39 cellular contexts compared by ENCODE assay signal in the genomic region with DNA sequence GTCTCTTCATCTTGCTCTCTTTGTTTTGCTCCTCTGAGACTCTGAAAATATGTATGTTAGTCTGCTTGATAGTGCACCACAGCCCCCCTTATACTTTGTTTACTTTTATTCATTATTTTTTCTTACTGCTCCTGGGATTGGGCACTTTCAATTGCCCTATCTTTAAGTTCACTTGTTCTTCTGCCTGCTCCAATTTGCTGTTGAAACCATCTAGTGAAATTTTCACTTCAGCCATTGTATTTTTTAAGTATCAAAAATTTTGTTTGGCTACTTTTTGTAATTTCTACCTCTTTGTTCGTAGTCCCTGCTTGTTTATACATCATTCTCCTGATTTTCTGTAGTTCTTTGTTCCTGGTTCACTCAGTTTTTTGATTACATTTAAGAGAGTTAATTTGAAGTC.
"Had no signal": no experiment of that assay in that cellular context is flagged by ENCODE, and none has a peak within 500 bp of the region (broad histone marks: within the 10 kb centered on the region; RNA-seq: fewer than 3 reads in every experiment).

No MANE protein-coding gene starts in this region.

- FAIRE-seq: astrocyte, bronchial epithelial cell had no signal

- H3K27me3 ChIP-seq: adrenal gland, ascending aorta, body of pancreas, brain microvascular endothelial cell, breast epithelium, cardiac muscle cell had no signal

- H3K4me1 Mint-ChIP-seq: activated naive CD8-positive, alpha-beta T cell treated with anti-CD3 and anti-CD28 coated beads for 36 hours; activated naive CD8-positive, alpha-beta T cell treated with anti-CD3 and anti-CD28 coated beads, Interleukin-2, amount 50 U/mL, for 24 hours; brain had no signal

- H3K27ac Mint-ChIP-seq: activated naive CD4-positive, alpha-beta T cell treated with anti-CD3 and anti-CD28 coated beads for 36 hours; activated naive CD4-positive, alpha-beta T cell treated with anti-CD3 and anti-CD28 coated beads, Interleukin-2, amount 10 ng/mL, durations not matched to agents 7 days and 5 days; activated naive CD4-positive, alpha-beta T cell treated with anti-CD3 and anti-CD28 coated beads, Interleukin-2, amount 50 U/mL, for 24 hours; activated naive CD4-positive, alpha-beta T cell treated with anti-CD3 and anti-CD28 coated beads, Interleukin-2, amount 50 U/mL, for 72 hours; activated naive CD8-positive, alpha-beta T cell; activated naive CD8-positive, alpha-beta T cell treated with anti-CD3 and anti-CD28 coated beads for 36 hours; activated naive CD8-positive, alpha-beta T cell treated with anti-CD3 and anti-CD28 coated beads, Interleukin-2, amount 10 ng/mL, durations not matched to agents 7 days and 5 days; activated naive CD8-positive, alpha-beta T cell treated with anti-CD3 and anti-CD28 coated beads, Interleukin-2, amount 50 U/mL, for 24 hours; activated T-cell treated with anti-CD3 and anti-CD28 coated beads, Interleukin-2, amount 50 U/mL, for 24 hours; activated T-cell treated with anti-CD3 and anti-CD28 coated beads, Interleukin-2, amount 50 U/mL, for 72 hours; activated T-helper 17 cell treated with anti-CD3 and anti-CD28 coated beads, Interleukin-2, amount 50 U/mL, for 72 hours; activated T-helper 2 cell treated with anti-CD3 and anti-CD28 coated beads, Interferon-gamma antibody, Interleukin-2, Interleukin-4, amounts not matched to agents 10 μg/mL and 5 μg/mL and 100 μg/mL, durations not matched to agents 14 hours and 24 hours and 36 hours; brain had no signal

- H3K4me1 ChIP-seq: adrenal gland, body of pancreas, breast epithelium had no signal

- H3K27ac ChIP-seq: adrenal gland, ascending aorta, body of pancreas, brain microvascular endothelial cell, breast epithelium, cardiac muscle cell had no signal

- H3K36me3 ChIP-seq: adrenal gland, ascending aorta, brain microvascular endothelial cell, breast epithelium, cardiac muscle cell had no signal

- DNase-seq: activated effector memory CD4-positive, alpha-beta T cell treated with anti-CD3 and anti-CD28 coated beads, Interleukin-2, amount 50 U/mL, for 16 hours; activated effector memory CD4-positive, alpha-beta T cell treated with Interleukin-2 at 50 U/mL for 16 hours; activated gamma-delta T cell; activated gamma-delta T cell treated with Interleukin-2 at 50 U/mL for 16 hours; activated naive CD4-positive, alpha-beta T cell; activated naive CD4-positive, alpha-beta T cell treated with anti-CD3 and anti-CD28 coated beads for 36 hours; activated naive CD4-positive, alpha-beta T cell treated with anti-CD3 and anti-CD28 coated beads, Interleukin-2, amount 10 ng/mL, durations not matched to agents 7 days and 5 days; activated naive CD4-positive, alpha-beta T cell treated with anti-CD3 and anti-CD28 coated beads, Interleukin-2, amount 50 U/mL, for 16 hours; activated naive CD4-positive, alpha-beta T cell treated with Interleukin-2 at 50 U/mL for 16 hours; activated naive CD8-positive, alpha-beta T cell treated with anti-CD3 and anti-CD28 coated beads for 36 hours; activated naive CD8-positive, alpha-beta T cell treated with anti-CD3 and anti-CD28 coated beads, Interleukin-2, amount 10 ng/mL, durations not matched to agents 7 days and 5 days; activated naive CD8-positive, alpha-beta T cell treated with anti-CD3 and anti-CD28 coated beads, Interleukin-2, amount 50 U/mL, for 24 hours; activated T-cell treated with anti-CD3 and anti-CD28 coated beads, Interleukin-2, amount 50 U/mL, for 24 hours; activated T-cell treated with anti-CD3 and anti-CD28 coated beads, Interleukin-2, amount 50 U/mL, for 4 hours; activated T-cell treated with anti-CD3 and anti-CD28 coated beads, Interleukin-2, amount 50 U/mL, for 48 hours; activated T-cell treated with anti-CD3 and anti-CD28 coated beads, Interleukin-2, amount 50 U/mL, for 72 hours; adrenal gland; amniotic stem cell; amygdala; anterior cingulate cortex; aorta; body of pancreas; brain microvascular endothelial cell; caudate nucleus; central memory CD4-positive, alpha-beta T cell; cerebellar nuclear complex had no signal

- H3K27me3 Mint-ChIP-seq: activated naive CD4-positive, alpha-beta T cell treated with anti-CD3 and anti-CD28 coated beads, Interleukin-2, amount 50 U/mL, for 24 hours; activated naive CD8-positive, alpha-beta T cell; activated naive CD8-positive, alpha-beta T cell treated with anti-CD3 and anti-CD28 coated beads for 36 hours; activated naive CD8-positive, alpha-beta T cell treated with anti-CD3 and anti-CD28 coated beads, Interleukin-2, amount 10 ng/mL, durations not matched to agents 7 days and 5 days; activated naive CD8-positive, alpha-beta T cell treated with anti-CD3 and anti-CD28 coated beads, Interleukin-2, amount 50 U/mL, for 24 hours; activated T-cell treated with anti-CD3 and anti-CD28 coated beads, Interleukin-2, amount 50 U/mL, for 24 hours; activated T-helper 17 cell treated with anti-CD3 and anti-CD28 coated beads, Interleukin-2, amount 50 U/mL, for 72 hours; central memory CD8-positive, alpha-beta T cell had no signal

- H3K4me3 Mint-ChIP-seq: activated naive CD4-positive, alpha-beta T cell treated with anti-CD3 and anti-CD28 coated beads for 36 hours; activated naive CD4-positive, alpha-beta T cell treated with anti-CD3 and anti-CD28 coated beads, Interleukin-2, amount 10 ng/mL, durations not matched to agents 7 days and 5 days; activated naive CD4-positive, alpha-beta T cell treated with anti-CD3 and anti-CD28 coated beads, Interleukin-2, amount 50 U/mL, for 24 hours; activated naive CD8-positive, alpha-beta T cell; activated naive CD8-positive, alpha-beta T cell treated with anti-CD3 and anti-CD28 coated beads for 36 hours; activated naive CD8-positive, alpha-beta T cell treated with anti-CD3 and anti-CD28 coated beads, Interleukin-2, amount 10 ng/mL, durations not matched to agents 7 days and 5 days; activated naive CD8-positive, alpha-beta T cell treated with anti-CD3 and anti-CD28 coated beads, Interleukin-2, amount 50 U/mL, for 24 hours; activated T-cell treated with anti-CD3 and anti-CD28 coated beads, Interleukin-2, amount 50 U/mL, for 24 hours; activated T-cell treated with anti-CD3 and anti-CD28 coated beads, Interleukin-2, amount 50 U/mL, for 4 hours; activated T-cell treated with anti-CD3 and anti-CD28 coated beads, Interleukin-2, amount 50 U/mL, for 72 hours; activated T-helper 1 cell treated with anti-CD3 and anti-CD28 coated beads, Interleukin-12 subunit alpha, Interleukin-12 subunit beta, Interleukin-2, Interleukin-4 antibody, amounts not matched to agents 30 ng/mL and 10 ng/mL and 1 ng/mL, durations not matched to agents 14 hours and 24 hours and 36 hours; activated T-helper 17 cell treated with anti-CD3 and anti-CD28 coated beads, Interleukin-2, amount 50 U/mL, for 72 hours; brain; central memory CD8-positive, alpha-beta T cell had no signal

- H3K4me3 ChIP-seq: adrenal gland, ascending aorta, body of pancreas, breast epithelium, cardiac muscle cell had no signal

- H3K9me3 ChIP-seq: adrenal gland, body of pancreas, breast epithelium had no signal

- H3K36me3 Mint-ChIP-seq: brain had no signal

- ATAC-seq: activated naive CD4-positive, alpha-beta T cell treated with anti-CD3 and anti-CD28 coated beads, Interleukin-2, amount 50 U/mL, for 72 hours; activated naive CD8-positive, alpha-beta T cell treated with anti-CD3 and anti-CD28 coated beads, Interleukin-2, amount 50 U/mL, for 24 hours; activated T-cell treated with anti-CD3 and anti-CD28 coated beads, Interleukin-2, amount 50 U/mL, for 4 hours; activated T-cell treated with anti-CD3 and anti-CD28 coated beads, Interleukin-2, amount 50 U/mL, for 72 hours; activated T-helper 17 cell treated with anti-CD3 and anti-CD28 coated beads, Interleukin-2, amount 50 U/mL, for 72 hours; body of pancreas had no signal
